ENCODE assay signal across 1 cellular context in the genomic region with DNA sequence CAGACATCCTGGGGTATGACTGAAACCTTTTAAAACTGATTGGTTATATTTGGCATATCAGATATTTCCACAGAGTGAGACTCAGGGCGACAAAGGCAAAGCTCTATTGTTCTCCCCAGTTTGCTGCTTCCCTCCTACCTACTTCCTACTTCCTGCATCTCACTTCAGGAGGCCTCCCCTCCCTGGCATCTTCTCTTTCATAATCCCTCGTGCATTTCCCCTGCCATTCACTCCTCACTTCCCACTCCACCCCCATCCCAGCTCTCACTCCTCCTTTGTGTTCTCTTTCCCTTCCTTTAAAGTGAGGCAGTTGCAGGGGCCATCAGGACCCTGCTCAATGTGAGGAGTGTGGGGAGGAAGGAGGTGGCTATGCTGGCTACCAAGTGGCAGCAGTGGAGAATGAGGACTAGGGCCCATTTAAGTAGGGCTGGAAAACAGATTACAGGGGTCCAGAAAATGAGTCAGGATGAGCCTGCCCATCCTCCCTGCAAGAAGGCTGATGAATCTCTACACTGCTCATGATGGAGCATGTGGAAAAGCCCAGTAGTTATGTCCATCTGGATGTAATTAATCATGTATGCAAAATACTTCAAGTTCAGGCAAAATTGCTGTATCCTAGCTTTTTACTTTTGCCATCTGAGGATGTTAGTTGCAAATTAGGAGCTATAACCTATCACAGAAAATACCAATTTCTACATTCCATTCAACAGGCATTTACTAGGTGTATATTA.
TF ChIP-seq lines count a peak whose summit lies in the region.

No MANE protein-coding gene starts in this region.

TF ChIP-seq in WTC11, 78 proteins besides CTCF, POLR2A, EP300 and RAD21 (continued from another document):
- TF ChIP-seq JAZF1 (CRISPR knock-in tag; IDR thresholded peaks at IDR 0.05) (no peak), NFE2L1 (CRISPR knock-in tag; IDR thresholded peaks at IDR 0.05) (no peak), ZNF138 (CRISPR knock-in tag; conservative IDR thresholded peaks at IDR 0.05) (no peak), CREB1 (CRISPR knock-in tag; IDR thresholded peaks at IDR 0.05) (no peak), ZNF671 (CRISPR knock-in tag; IDR thresholded peaks at IDR 0.05) (no peak), TP53 (CRISPR knock-in tag; IDR thresholded peaks at IDR 0.05) (no peak), ETV6 (CRISPR knock-in tag; IDR thresholded peaks at IDR 0.05) (peak; percentile 100), FOXP4 (CRISPR knock-in tag; IDR thresholded peaks at IDR 0.05) (no peak), TEAD1 (CRISPR knock-in tag; IDR thresholded peaks at IDR 0.05) (peak; percentile 66; the same call in 1 of the 2 replicates), ZNF263 (CRISPR knock-in tag; IDR thresholded peaks at IDR 0.05; ENCODE audit: low read depth) (peak; percentile 76; the same call in 1 of the 2 replicates), JUN (CRISPR knock-in tag; IDR thresholded peaks at IDR 0.05) (no peak)
- TF ChIP-seq, protein P1, sequence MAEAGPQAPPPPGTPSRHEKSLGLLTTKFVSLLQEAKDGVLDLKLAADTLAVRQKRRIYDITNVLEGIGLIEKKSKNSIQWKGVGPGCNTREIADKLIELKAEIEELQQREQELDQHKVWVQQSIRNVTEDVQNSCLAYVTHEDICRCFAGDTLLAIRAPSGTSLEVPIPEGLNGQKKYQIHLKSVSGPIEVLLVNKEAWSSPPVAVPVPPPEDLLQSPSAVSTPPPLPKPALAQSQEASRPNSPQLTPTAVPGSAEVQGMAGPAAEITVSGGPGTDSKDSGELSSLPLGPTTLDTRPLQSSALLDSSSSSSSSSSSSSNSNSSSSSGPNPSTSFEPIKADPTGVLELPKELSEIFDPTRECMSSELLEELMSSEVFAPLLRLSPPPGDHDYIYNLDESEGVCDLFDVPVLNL (CRISPR knock-in tag; IDR thresholded peaks at IDR 0.05; ENCODE audit: borderline replicate concordance, low read depth): no peak
- TF ChIP-seq, protein P2, sequence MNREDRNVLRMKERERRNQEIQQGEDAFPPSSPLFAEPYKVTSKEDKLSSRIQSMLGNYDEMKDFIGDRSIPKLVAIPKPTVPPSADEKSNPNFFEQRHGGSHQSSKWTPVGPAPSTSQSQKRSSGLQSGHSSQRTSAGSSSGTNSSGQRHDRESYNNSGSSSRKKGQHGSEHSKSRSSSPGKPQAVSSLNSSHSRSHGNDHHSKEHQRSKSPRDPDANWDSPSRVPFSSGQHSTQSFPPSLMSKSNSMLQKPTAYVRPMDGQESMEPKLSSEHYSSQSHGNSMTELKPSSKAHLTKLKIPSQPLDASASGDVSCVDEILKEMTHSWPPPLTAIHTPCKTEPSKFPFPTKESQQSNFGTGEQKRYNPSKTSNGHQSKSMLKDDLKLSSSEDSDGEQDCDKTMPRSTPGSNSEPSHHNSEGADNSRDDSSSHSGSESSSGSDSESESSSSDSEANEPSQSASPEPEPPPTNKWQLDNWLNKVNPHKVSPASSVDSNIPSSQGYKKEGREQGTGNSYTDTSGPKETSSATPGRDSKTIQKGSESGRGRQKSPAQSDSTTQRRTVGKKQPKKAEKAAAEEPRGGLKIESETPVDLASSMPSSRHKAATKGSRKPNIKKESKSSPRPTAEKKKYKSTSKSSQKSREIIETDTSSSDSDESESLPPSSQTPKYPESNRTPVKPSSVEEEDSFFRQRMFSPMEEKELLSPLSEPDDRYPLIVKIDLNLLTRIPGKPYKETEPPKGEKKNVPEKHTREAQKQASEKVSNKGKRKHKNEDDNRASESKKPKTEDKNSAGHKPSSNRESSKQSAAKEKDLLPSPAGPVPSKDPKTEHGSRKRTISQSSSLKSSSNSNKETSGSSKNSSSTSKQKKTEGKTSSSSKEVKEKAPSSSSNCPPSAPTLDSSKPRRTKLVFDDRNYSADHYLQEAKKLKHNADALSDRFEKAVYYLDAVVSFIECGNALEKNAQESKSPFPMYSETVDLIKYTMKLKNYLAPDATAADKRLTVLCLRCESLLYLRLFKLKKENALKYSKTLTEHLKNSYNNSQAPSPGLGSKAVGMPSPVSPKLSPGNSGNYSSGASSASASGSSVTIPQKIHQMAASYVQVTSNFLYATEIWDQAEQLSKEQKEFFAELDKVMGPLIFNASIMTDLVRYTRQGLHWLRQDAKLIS (CRISPR knock-in tag; IDR thresholded peaks at IDR 0.05; ENCODE audit: borderline replicate concordance): no peak
- TF ChIP-seq, protein P3, sequence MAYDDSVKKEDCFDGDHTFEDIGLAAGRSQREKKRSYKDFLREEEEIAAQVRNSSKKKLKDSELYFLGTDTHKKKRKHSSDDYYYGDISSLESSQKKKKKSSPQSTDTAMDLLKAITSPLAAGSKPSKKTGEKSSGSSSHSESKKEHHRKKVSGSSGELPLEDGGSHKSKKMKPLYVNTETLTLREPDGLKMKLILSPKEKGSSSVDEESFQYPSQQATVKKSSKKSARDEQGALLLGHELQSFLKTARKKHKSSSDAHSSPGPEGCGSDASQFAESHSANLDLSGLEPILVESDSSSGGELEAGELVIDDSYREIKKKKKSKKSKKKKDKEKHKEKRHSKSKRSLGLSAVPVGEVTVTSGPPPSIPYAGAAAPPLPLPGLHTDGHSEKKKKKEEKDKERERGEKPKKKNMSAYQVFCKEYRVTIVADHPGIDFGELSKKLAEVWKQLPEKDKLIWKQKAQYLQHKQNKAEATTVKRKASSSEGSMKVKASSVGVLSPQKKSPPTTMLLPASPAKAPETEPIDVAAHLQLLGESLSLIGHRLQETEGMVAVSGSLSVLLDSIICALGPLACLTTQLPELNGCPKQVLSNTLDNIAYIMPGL (CRISPR knock-in tag; IDR thresholded peaks at IDR 0.05): no peak
- TF ChIP-seq, protein P4, sequence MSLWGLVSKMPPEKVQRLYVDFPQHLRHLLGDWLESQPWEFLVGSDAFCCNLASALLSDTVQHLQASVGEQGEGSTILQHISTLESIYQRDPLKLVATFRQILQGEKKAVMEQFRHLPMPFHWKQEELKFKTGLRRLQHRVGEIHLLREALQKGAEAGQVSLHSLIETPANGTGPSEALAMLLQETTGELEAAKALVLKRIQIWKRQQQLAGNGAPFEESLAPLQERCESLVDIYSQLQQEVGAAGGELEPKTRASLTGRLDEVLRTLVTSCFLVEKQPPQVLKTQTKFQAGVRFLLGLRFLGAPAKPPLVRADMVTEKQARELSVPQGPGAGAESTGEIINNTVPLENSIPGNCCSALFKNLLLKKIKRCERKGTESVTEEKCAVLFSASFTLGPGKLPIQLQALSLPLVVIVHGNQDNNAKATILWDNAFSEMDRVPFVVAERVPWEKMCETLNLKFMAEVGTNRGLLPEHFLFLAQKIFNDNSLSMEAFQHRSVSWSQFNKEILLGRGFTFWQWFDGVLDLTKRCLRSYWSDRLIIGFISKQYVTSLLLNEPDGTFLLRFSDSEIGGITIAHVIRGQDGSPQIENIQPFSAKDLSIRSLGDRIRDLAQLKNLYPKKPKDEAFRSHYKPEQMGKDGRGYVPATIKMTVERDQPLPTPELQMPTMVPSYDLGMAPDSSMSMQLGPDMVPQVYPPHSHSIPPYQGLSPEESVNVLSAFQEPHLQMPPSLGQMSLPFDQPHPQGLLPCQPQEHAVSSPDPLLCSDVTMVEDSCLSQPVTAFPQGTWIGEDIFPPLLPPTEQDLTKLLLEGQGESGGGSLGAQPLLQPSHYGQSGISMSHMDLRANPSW (CRISPR knock-in tag; conservative IDR thresholded peaks at IDR 0.05; ENCODE audit: low read depth): no peak
